ENCODE assay signal across 7 cellular contexts in the genomic region with DNA sequence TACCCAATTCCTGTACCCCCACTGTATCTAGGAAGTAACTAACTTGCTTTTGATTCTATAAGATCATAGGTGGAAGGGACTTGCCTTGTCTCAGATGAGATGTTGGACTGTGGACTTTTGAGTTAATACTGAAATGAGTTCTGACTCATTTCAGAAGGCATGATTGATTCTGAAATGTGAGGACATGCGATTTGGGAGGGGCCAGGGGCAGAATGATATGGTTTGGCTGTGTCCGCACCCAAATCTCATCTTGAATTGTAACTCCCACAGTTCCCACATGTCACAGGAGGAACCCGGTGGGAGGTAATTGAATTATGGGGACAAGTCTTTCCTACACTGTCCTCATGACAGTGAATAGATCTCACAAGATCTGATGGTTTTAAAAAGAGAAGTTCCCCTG.
DNase-seq lines count a peak whose midpoint lies in the region; ATAC-seq lines count a peak whose summit lies in the region.
"Not testable (repeated sequence)": the region's sequence is repeated elsewhere in the genome, so short reads cannot be mapped to it uniquely, and the experiment has no call there.

No MANE protein-coding gene starts in this region.

- not testable (repeated sequence) for H3K27me3 Mint-ChIP-seq in activated T-cell treated with anti-CD3 and anti-CD28 coated beads, Interleukin-2, amount 50 U/mL, for 72 hours (ENCODE audit: low read depth); stimulated activated naive B cell treated with anti-CD40 and anti-IgM and Interleukin-4, amounts not matched to agents 10 μg/mL and 1 μg/mL and 100 μg/mL, for 72 hours

- H3K36me3 Mint-ChIP-seq in activated T-cell treated with anti-CD3 and anti-CD28 coated beads, Interleukin-2, amount 50 U/mL, for 72 hours (ENCODE audit: insufficient read depth in 2 of 2), result peaks cover 13 to 19% of the 10 kb centered on the region in 2 donors
- H3K36me3 Mint-ChIP-seq in stimulated activated naive B cell treated with anti-CD40 and anti-IgM and Interleukin-4, amounts not matched to agents 10 μg/mL and 1 μg/mL and 100 μg/mL, for 72 hours, result peaks cover 34 to 46% of the 10 kb centered on the region in 2 donors

- H3K4me1 Mint-ChIP-seq in activated T-cell treated with anti-CD3 and anti-CD28 coated beads, Interleukin-2, amount 50 U/mL, for 72 hours (ENCODE audit: low read depth), result peaks cover 18% of the 10 kb centered on the region
- peaks cover 0 to 12% of the 10 kb centered on the region in 2 donors for H3K4me1 Mint-ChIP-seq in stimulated activated naive B cell treated with anti-CD40 and anti-IgM and Interleukin-4, amounts not matched to agents 10 μg/mL and 1 μg/mL and 100 μg/mL, for 72 hours

- not testable (repeated sequence) for H3K9me3 Mint-ChIP-seq in activated T-cell treated with anti-CD3 and anti-CD28 coated beads, Interleukin-2, amount 50 U/mL, for 72 hours
- peaks cover 8 to 12% of the 10 kb centered on the region in 2 donors for H3K9me3 Mint-ChIP-seq in stimulated activated naive B cell treated with anti-CD40 and anti-IgM and Interleukin-4, amounts not matched to agents 10 μg/mL and 1 μg/mL and 100 μg/mL, for 72 hours

- ATAC-seq in GM18861 (IDR thresholded peaks at IDR 0.05; ENCODE audit: unreplicated experiment) (peak; percentile 56), GM19023 (IDR thresholded peaks at IDR 0.05; ENCODE audit: unreplicated experiment) (peak; percentile 88), HG02588 (IDR thresholded peaks at IDR 0.05; ENCODE audit: unreplicated experiment) (peak; percentile 79), HG02870 (IDR thresholded peaks at IDR 0.05; ENCODE audit: unreplicated experiment) (peak; percentile 75), HG03460 (IDR thresholded peaks at IDR 0.05; ENCODE audit: unreplicated experiment) (peak; percentile 61)
- ATAC-seq in activated T-cell treated with anti-CD3 and anti-CD28 coated beads, Interleukin-2, amount 50 U/mL, for 72 hours (replicated peaks in 1 of 2), result peak; percentile 54 to 60
- ATAC-seq in stimulated activated naive B cell treated with anti-CD40 and anti-IgM and Interleukin-4, amounts not matched to agents 10 μg/mL and 1 μg/mL and 100 μg/mL, for 72 hours (replicated peaks), result peak; percentile 44 to 71

- not testable (repeated sequence) for H3K4me3 Mint-ChIP-seq in activated T-cell treated with anti-CD3 and anti-CD28 coated beads, Interleukin-2, amount 50 U/mL, for 72 hours; stimulated activated naive B cell treated with anti-CD40 and anti-IgM and Interleukin-4, amounts not matched to agents 10 μg/mL and 1 μg/mL and 100 μg/mL, for 72 hours

- DNase-seq in activated T-cell treated with anti-CD3 and anti-CD28 coated beads, Interleukin-2, amount 50 U/mL, for 72 hours, result peak in 1 of 2 donors; percentile 11
- DNase-seq in stimulated activated naive B cell treated with anti-CD40 and anti-IgM and Interleukin-4, amounts not matched to agents 10 μg/mL and 1 μg/mL and 100 μg/mL, for 72 hours, result not testable (repeated sequence)

- not testable (repeated sequence) for H3K27ac Mint-ChIP-seq in activated T-cell treated with anti-CD3 and anti-CD28 coated beads, Interleukin-2, amount 50 U/mL, for 72 hours; stimulated activated naive B cell treated with anti-CD40 and anti-IgM and Interleukin-4, amounts not matched to agents 10 μg/mL and 1 μg/mL and 100 μg/mL, for 72 hours
